In the genomic region with DNA sequence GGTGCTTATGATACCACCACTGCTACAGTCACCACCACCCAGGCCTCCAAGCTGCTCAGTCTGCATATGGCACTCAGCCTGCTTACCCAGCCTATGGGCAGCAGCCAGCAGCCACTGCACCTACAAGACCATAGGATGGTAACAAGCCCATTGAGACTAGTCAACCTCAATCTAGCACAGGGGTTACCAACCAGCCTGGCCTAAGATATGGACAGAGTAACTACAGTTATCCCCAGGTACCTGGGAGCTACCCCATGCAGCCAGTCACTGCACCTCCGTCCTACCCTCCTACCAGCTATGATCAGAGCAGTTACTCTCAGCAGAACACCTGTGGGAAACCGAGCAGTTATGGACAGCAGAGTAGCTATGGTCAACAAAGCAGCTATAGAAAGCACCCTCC, we compare ENCODE assay signal across 16 cellular contexts. TPM values are rescaled to one million over a fixed set of nuclear protein-coding genes. Genes with fewer than 3 reads are reported as not detected.
DNase-seq lines count a peak whose midpoint lies in the region; ATAC-seq and TF ChIP-seq lines count a peak whose summit lies in the region.
"Had no signal": no experiment of that assay in that cellular context is flagged by ENCODE, and none has a peak within 500 bp of the region (broad histone marks: within the 10 kb centered on the region; RNA-seq: fewer than 3 reads in every experiment).

No MANE protein-coding gene starts in this region.

- no peak overlapping the region for H3K14ac ChIP-seq in mesenchymal stem cell (ENCODE audit: low read length in 2 of 2)

- H3K79me1 ChIP-seq in mesenchymal stem cell (replicated peaks; ENCODE audit: low read length, poor library complexity, severe bottlenecking), result no peaks in the 10 kb centered on the region

- H3K4me2 ChIP-seq in mesenchymal stem cell (ENCODE audit: low read length, poor library complexity, severe bottlenecking), result no peak overlapping the region

- H2BK5ac ChIP-seq in mesenchymal stem cell (ENCODE audit: low read depth, low read length, poor library complexity, severe bottlenecking), result no peak overlapping the region

- no peak overlapping the region for H3K4ac ChIP-seq in mesenchymal stem cell (ENCODE audit: low read depth in 1 of 2, low read length in 2 of 2)

- no peak overlapping the region for H2BK120ac ChIP-seq in mesenchymal stem cell (ENCODE audit: low read depth, low read length)

- 86% methylated on average over 2 of the region's 2 CpGs for WGBS in mesenchymal stem cell

- no peak overlapping the region for H2AFZ ChIP-seq in mesenchymal stem cell (ENCODE audit: low read depth, low read length)
- H2AFZ ChIP-seq: GM23248 had no signal

- no peak overlapping the region for H3K9ac ChIP-seq in mesenchymal stem cell (ENCODE audit: low read length)
- H3K9ac ChIP-seq: GM23248 had no signal

- H3K23ac ChIP-seq in mesenchymal stem cell (ENCODE audit: low read length in 2 of 2), result no peak overlapping the region

- no peaks in the 10 kb centered on the region for H3K9me3 Mint-ChIP-seq in stimulated activated naive CD8-positive, alpha-beta T cell treated with anti-CD3 and anti-CD28 coated beads, Interleukin-15, amount 100 ng/mL, for 72 hours
- no peaks in the 10 kb centered on the region for H3K9me3 Mint-ChIP-seq in stimulated activated memory B cell treated with anti-CD40 and anti-IgM and Interleukin-4, amounts not matched to agents 10 μg/mL and 1 μg/mL and 100 μg/mL, for 72 hours
- H3K9me3 Mint-ChIP-seq in mesothelial cell of epicardium, result no peaks in the 10 kb centered on the region
- H3K9me3 Mint-ChIP-seq: CD4-positive, CD25-positive, alpha-beta regulatory T cell; CD8-positive, alpha-beta memory T cell had no signal

- no peak overlapping the region for H4K8ac ChIP-seq in mesenchymal stem cell (ENCODE audit: low read length)

- H3K4me3 Mint-ChIP-seq in stimulated activated naive CD8-positive, alpha-beta T cell treated with anti-CD3 and anti-CD28 coated beads, Interleukin-15, amount 100 ng/mL, for 72 hours, result no peak overlapping the region
- H3K4me3 Mint-ChIP-seq in stimulated activated memory B cell treated with anti-CD40 and anti-IgM and Interleukin-4, amounts not matched to agents 10 μg/mL and 1 μg/mL and 100 μg/mL, for 72 hours, result no peak overlapping the region
- H3K4me3 Mint-ChIP-seq in mesothelial cell of epicardium, result no peak overlapping the region
- H3K4me3 Mint-ChIP-seq: CD4-positive, CD25-positive, alpha-beta regulatory T cell; CD8-positive, alpha-beta memory T cell had no signal

- H3K9me3 ChIP-seq in mesenchymal stem cell (ENCODE audit: control insufficient read depth, low read length), result no peaks in the 10 kb centered on the region
- H3K9me3 ChIP-seq: BE2C, HAP-1 had no signal

- H3K4me3 ChIP-seq in mesenchymal stem cell (ENCODE audit: insufficient read depth in 1 of 2, low read depth in 1 of 2, low read length in 2 of 2), result no peak overlapping the region
- H3K4me3 ChIP-seq: GM23248, HAP-1 had no signal

- no peak overlapping the region for H2BK15ac ChIP-seq in mesenchymal stem cell (ENCODE audit: low read depth, poor library complexity, severe bottlenecking)

- H3K36me3 ChIP-seq in mesenchymal stem cell (ENCODE audit: control insufficient read depth in 1 of 2, insufficient read depth in 2 of 2, low read depth in 1 of 2, low read length in 2 of 2), result no peaks in the 10 kb centered on the region
- H3K36me3 ChIP-seq: BE2C, HAP-1 had no signal

- H2AK5ac ChIP-seq in mesenchymal stem cell (ENCODE audit: low read length, severe bottlenecking), result no peak overlapping the region

- no peak overlapping the region for H2BK12ac ChIP-seq in mesenchymal stem cell (ENCODE audit: low read length in 2 of 2)

- H4K91ac ChIP-seq in mesenchymal stem cell (ENCODE audit: low read length), result peak overlapping the region; percentile 22

- no peaks in the 10 kb centered on the region for H3K27me3 ChIP-seq in mesenchymal stem cell (ENCODE audit: control insufficient read depth in 1 of 2, insufficient read depth in 1 of 2, low read length in 2 of 2)
- H3K27me3 ChIP-seq: BE2C had no signal

- no peak for DNase-seq in stimulated activated naive CD8-positive, alpha-beta T cell treated with anti-CD3 and anti-CD28 coated beads, Interleukin-15, amount 100 ng/mL, for 72 hours
- DNase-seq in stimulated activated naive CD8-positive, alpha-beta T cell treated with anti-CD3 and anti-CD28 coated beads, Interleukin-15, Interleukin-2, amounts not matched to agents 100 U/mL and 50 U/mL, for 24 hours, result no peak
- no peak for DNase-seq in mesenchymal stem cell
- no peak for DNase-seq in DMS53 treated with DMSO at 0.1 percent for 48 hours (lab: John Stamatoyannopoulos, UW; ENCODE audit: unreplicated experiment)
- DNase-seq in mesothelial cell of epicardium (ENCODE audit: low spot score in 2 of 2, unreplicated experiment in 2 of 2), result no peak
- DNase-seq: ACHN; BE2C; C1 segment of cervical spinal cord; CD4-positive, CD25-positive, alpha-beta regulatory T cell; CD8-positive, alpha-beta memory T cell; COR-L47; DMS 273 treated with DMSO at 0.1 percent for 48 hours; DMS53; GM23248 had no signal

- H3K4me1 ChIP-seq in mesenchymal stem cell (ENCODE audit: control insufficient read depth, insufficient read depth, low read depth, low read length), result no peaks in the 10 kb centered on the region
- H3K4me1 ChIP-seq: HAP-1 had no signal

- peaks cover 17% of the 10 kb centered on the region for H3K4me1 Mint-ChIP-seq in stimulated activated naive CD8-positive, alpha-beta T cell treated with anti-CD3 and anti-CD28 coated beads, Interleukin-15, amount 100 ng/mL, for 72 hours
- peaks cover 10% of the 10 kb centered on the region for H3K4me1 Mint-ChIP-seq in stimulated activated memory B cell treated with anti-CD40 and anti-IgM and Interleukin-4, amounts not matched to agents 10 μg/mL and 1 μg/mL and 100 μg/mL, for 72 hours
- peaks cover 6% of the 10 kb centered on the region for H3K4me1 Mint-ChIP-seq in mesothelial cell of epicardium
- H3K4me1 Mint-ChIP-seq: CD8-positive, alpha-beta memory T cell had no signal

- H3K18ac ChIP-seq in mesenchymal stem cell (ENCODE audit: low read depth in 1 of 2, low read length in 2 of 2), result no peak overlapping the region

- H3K27me3 Mint-ChIP-seq in stimulated activated naive CD8-positive, alpha-beta T cell treated with anti-CD3 and anti-CD28 coated beads, Interleukin-15, amount 100 ng/mL, for 72 hours, result no peaks in the 10 kb centered on the region
- H3K27me3 Mint-ChIP-seq in stimulated activated memory B cell treated with anti-CD40 and anti-IgM and Interleukin-4, amounts not matched to agents 10 μg/mL and 1 μg/mL and 100 μg/mL, for 72 hours, result no peaks in the 10 kb centered on the region
- H3K27me3 Mint-ChIP-seq in mesothelial cell of epicardium (ENCODE audit: low read depth), result no peaks in the 10 kb centered on the region

- H3K27ac ChIP-seq in mesenchymal stem cell (ENCODE audit: low read length, poor library complexity, severe bottlenecking), result no peak overlapping the region
- H3K27ac ChIP-seq: GM23248 had no signal

- no peaks in the 10 kb centered on the region for H3K36me3 Mint-ChIP-seq in stimulated activated memory B cell treated with anti-CD40 and anti-IgM and Interleukin-4, amounts not matched to agents 10 μg/mL and 1 μg/mL and 100 μg/mL, for 72 hours
- peaks cover 3% of the 10 kb centered on the region for H3K36me3 Mint-ChIP-seq in mesothelial cell of epicardium
- H3K36me3 Mint-ChIP-seq: CD4-positive, CD25-positive, alpha-beta regulatory T cell; CD8-positive, alpha-beta memory T cell had no signal

- H3K27ac Mint-ChIP-seq in stimulated activated naive CD8-positive, alpha-beta T cell treated with anti-CD3 and anti-CD28 coated beads, Interleukin-15, amount 100 ng/mL, for 72 hours, result no peak overlapping the region
- H3K27ac Mint-ChIP-seq in stimulated activated memory B cell treated with anti-CD40 and anti-IgM and Interleukin-4, amounts not matched to agents 10 μg/mL and 1 μg/mL and 100 μg/mL, for 72 hours, result no peak overlapping the region
- H3K27ac Mint-ChIP-seq in mesothelial cell of epicardium, result no peak overlapping the region
- H3K27ac Mint-ChIP-seq: CD8-positive, alpha-beta memory T cell had no signal

- TF ChIP-seq CTCF in mesothelial cell of epicardium (IDR thresholded peaks at IDR 0.05; ENCODE audit: unreplicated experiment), result no peak

- peak; percentile 26 for ATAC-seq in stimulated activated naive CD8-positive, alpha-beta T cell treated with anti-CD3 and anti-CD28 coated beads, Interleukin-15, amount 100 ng/mL, for 72 hours
- ATAC-seq in stimulated activated naive CD8-positive, alpha-beta T cell treated with anti-CD3 and anti-CD28 coated beads, Interleukin-15, Interleukin-2, amounts not matched to agents 100 U/mL and 50 U/mL, for 24 hours, result no peak
- peak; percentile 43 for ATAC-seq in stimulated activated memory B cell treated with anti-CD40 and anti-IgM and Interleukin-4, amounts not matched to agents 10 μg/mL and 1 μg/mL and 100 μg/mL, for 72 hours

RNA-seq across cellular contexts. Expression of a gene that starts 55.1 kb away (rescaled TPM):
- 8.8 TPM for polyA plus RNA-seq in mesenchymal stem cell (2013, experiment 1 of 2)
- 9.8 TPM for polyA plus RNA-seq in mesenchymal stem cell (2013, experiment 2 of 2)
- total RNA-seq in mesothelial cell of epicardium, result 15.4 to 16.5 TPM (median 15.9 TPM) in 3 replicates
